Comparison of ENCODE assay signal across 7 cellular contexts in the genomic region with DNA sequence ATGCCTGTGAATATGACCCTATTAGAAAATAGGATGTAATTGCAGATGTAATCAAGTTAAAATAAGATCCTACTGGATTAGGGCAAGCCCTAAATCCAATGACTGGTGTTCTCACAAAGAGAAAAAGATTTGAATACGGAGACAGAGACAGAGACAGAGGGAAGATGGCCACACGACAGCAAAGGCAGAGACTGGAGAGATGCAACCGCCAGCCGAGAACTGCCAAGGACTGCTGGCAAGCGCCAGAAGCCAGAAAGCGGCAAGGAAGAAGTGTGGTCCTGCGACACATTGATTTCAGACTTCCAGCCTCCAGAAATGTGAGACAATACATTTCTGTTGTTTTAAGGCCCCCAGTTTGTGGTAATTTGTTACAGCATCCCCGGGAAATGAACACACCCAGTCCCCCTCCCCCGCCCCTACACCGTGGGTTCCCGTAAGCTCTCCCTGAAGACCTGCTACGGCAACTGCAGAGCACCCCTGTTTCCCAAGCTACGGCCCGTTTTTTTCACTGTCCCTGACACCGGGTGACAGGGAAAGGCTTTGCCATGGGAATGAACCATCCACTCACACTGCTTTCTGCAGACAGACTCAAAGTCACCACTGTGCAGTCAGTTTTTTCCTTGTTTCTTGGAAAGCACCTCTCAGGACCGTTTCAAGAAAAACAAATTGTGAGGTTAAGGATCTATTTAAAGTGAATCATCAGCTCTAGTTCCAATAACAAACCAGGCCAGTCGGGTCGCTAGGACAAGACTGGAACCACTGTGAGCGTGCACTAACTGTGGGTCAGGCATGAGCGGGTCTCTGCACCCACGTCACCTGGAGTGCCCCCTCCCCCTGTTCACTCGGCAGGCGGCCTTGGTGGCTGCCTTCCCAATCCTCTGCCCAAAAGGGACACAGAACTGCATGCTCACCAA.
DNase-seq lines count a peak whose midpoint lies in the region; ATAC-seq and TF ChIP-seq lines count a peak whose summit lies in the region.
"Not testable (repeated sequence)": the region's sequence is repeated elsewhere in the genome, so short reads cannot be mapped to it uniquely, and the experiment has no call there.

No MANE protein-coding gene starts in this region.

- CTCF ChIA-PET in activated CD8-positive, alpha-beta T cell treated with anti-CD3 and anti-CD28 coated beads for 36 hours (lab: Charles Lee), result not testable (repeated sequence)

- not testable (repeated sequence) for H3K4me3 Mint-ChIP-seq in HFFc6; activated CD8-positive, alpha-beta T cell treated with anti-CD3 and anti-CD28 coated beads for 36 hours

- not testable (repeated sequence) for H3K27ac Mint-ChIP-seq in HFFc6; activated CD8-positive, alpha-beta T cell treated with anti-CD3 and anti-CD28 coated beads for 36 hours

- not testable (repeated sequence) for H3K9me3 Mint-ChIP-seq in HFFc6; activated CD8-positive, alpha-beta T cell treated with anti-CD3 and anti-CD28 coated beads for 36 hours

- intact Hi-C loops in activated CD8-positive, alpha-beta T cell treated with anti-CD3 and anti-CD28 coated beads for 36 hours (cut with micrococcal nuclease); sciatic nerve (cut with DNase I): not testable (repeated sequence)

- peaks cover 26% of the 10 kb centered on the region for H3K4me1 Mint-ChIP-seq in HFFc6 (ENCODE audit: low read depth)
- H3K4me1 Mint-ChIP-seq in activated CD8-positive, alpha-beta T cell treated with anti-CD3 and anti-CD28 coated beads for 36 hours (ENCODE audit: low read depth), result not testable (repeated sequence)

- DNase-seq in HFFc6 (peak; percentile 31), epithelial cell of proximal tubule (ENCODE audit: low read depth) (peak; percentile 66), iris pigment epithelial cell (ENCODE audit: low read depth) (peak; percentile 34)
- peak; percentile 16 for DNase-seq in activated CD8-positive, alpha-beta T cell treated with anti-CD3 and anti-CD28 coated beads for 36 hours
- DNase-seq in sciatic nerve (ENCODE audit: low spot score), result not testable (repeated sequence)

- H3K27me3 Mint-ChIP-seq in HFFc6 (ENCODE audit: insufficient read depth); activated CD8-positive, alpha-beta T cell treated with anti-CD3 and anti-CD28 coated beads for 36 hours: not testable (repeated sequence)

- not testable (repeated sequence) for TF ChIP-seq CTCF in HFFc6 (IDR thresholded peaks at IDR 0.05); activated CD8-positive, alpha-beta T cell treated with anti-CD3 and anti-CD28 coated beads for 36 hours (IDR thresholded peaks at IDR 0.05); epithelial cell of proximal tubule (conservative IDR thresholded peaks at IDR 0.05; ENCODE audit: low read depth, low read length)

- POLR2A ChIA-PET in activated CD8-positive, alpha-beta T cell treated with anti-CD3 and anti-CD28 coated beads for 36 hours (lab: Charles Lee), result not testable (repeated sequence)

- not testable (repeated sequence) for H3K36me3 Mint-ChIP-seq in HFFc6 (ENCODE audit: low read depth); activated CD8-positive, alpha-beta T cell treated with anti-CD3 and anti-CD28 coated beads for 36 hours (ENCODE audit: low read depth)

- ATAC-seq in GM18868 (IDR thresholded peaks at IDR 0.05; ENCODE audit: unreplicated experiment) (peak; percentile 69), HG03432 (IDR thresholded peaks at IDR 0.05; ENCODE audit: unreplicated experiment) (peak; percentile 82), sciatic nerve (peak; percentile 84)
- ATAC-seq in activated CD8-positive, alpha-beta T cell treated with anti-CD3 and anti-CD28 coated beads for 36 hours, result peak; percentile 60

- not testable (repeated sequence) for H3K4me3 ChIP-seq in epithelial cell of proximal tubule (ENCODE audit: low read depth, low read length)
